Comparison of ENCODE assay signal across 37 cellular contexts in genomic region chr16:10145636-10146035, GRCh38. TPM values are rescaled to one million over a fixed set of nuclear protein-coding genes. Genes with fewer than 3 reads are reported as not detected.
"Had no signal": no experiment of that assay in that cellular context is flagged by ENCODE, and none has a peak within 500 bp of the region (broad histone marks: within the 10 kb centered on the region; RNA-seq: fewer than 3 reads in every experiment).

No MANE protein-coding gene starts in this region.

- H3K9me3 ChIP-seq: MG63 had no signal

- H3K27me3 ChIP-seq: MG63 had no signal

- H3K36me3 ChIP-seq: MG63 had no signal

- DNase-seq: Karpas-422, Kasumi-1, MG63, MM.1S, MV-4-11, NCI-H1048, NCI-H1092, NCI-H1092 treated with DMSO at 0.1 percent for 48 hours, NCI-H1105, NCI-H1105 treated with DMSO at 0.1 percent for 48 hours, NCI-H1417, NCI-H1417 treated with DMSO at 0.1 percent for 48 hours, NCI-H1436, NCI-H1436 treated with DMSO at 0.1 percent for 48 hours, NCI-H146, NCI-H1694, NCI-H1694 treated with DMSO at 0.1 percent for 48 hours, NCI-H187, NCI-H187 treated with DMSO at 0.1 percent for 48 hours, NCI-H1930, NCI-H2029, NCI-H2029 treated with DMSO at 0.1 percent for 48 hours, NCI-H2081, NCI-H2081 treated with DMSO at 0.1 percent for 48 hours, NCI-H2107, NCI-H2171, NCI-H2171 treated with DMSO at 0.1 percent for 48 hours, NCI-H2227 treated with DMSO at 0.1 percent for 48 hours, NCI-H226, NCI-H345, NCI-H446, NCI-H446 treated with DMSO at 0.1 percent for 48 hours, NCI-H510A, NCI-H510A treated with DMSO at 0.1 percent for 48 hours had no signal

- H3K4me3 ChIP-seq: MG63 had no signal

RNA-seq across cellular contexts. Expression of gene GRIN2A, which starts 36.6 kb away (rescaled TPM):
- total RNA-seq: LHCN-M2, MCF 10A, NCI-H460 had no signal
